In genomic region chr12:46185686-46186085, GRCh38 we compare ENCODE assay signal across 26 cellular contexts.
DNase-seq lines count a peak whose midpoint lies in the region; ATAC-seq, FAIRE-seq and TF ChIP-seq lines count a peak whose summit lies in the region.
"Had no signal": no experiment of that assay in that cellular context is flagged by ENCODE, and none has a peak within 500 bp of the region (broad histone marks: within the 10 kb centered on the region; RNA-seq: fewer than 3 reads in every experiment).

No MANE protein-coding gene starts in this region.

- H3K9me3 ChIP-seq in GM12878 (replicated peaks; ENCODE audit: control insufficient read depth, insufficient read depth, low read length) (no peaks in the 10 kb centered on the region; the same call in 2 of the 3 replicates), esophagus squamous epithelium (no peaks in the 10 kb centered on the region)
- H3K9me3 ChIP-seq: adrenal gland; BLaER1 treated with 17β-estradiol and CSF1 and Interleukin-3, amounts not matched to agents 10 nM and 100 nM; heart left ventricle had no signal

- H3K27ac ChIP-seq in GM12878 (ENCODE audit: control insufficient read depth, insufficient read depth) (no peak overlapping the region), esophagus squamous epithelium (no peak overlapping the region)
- H3K27ac ChIP-seq: adrenal gland; BLaER1 treated with 17β-estradiol and CSF1 and Interleukin-3, amounts not matched to agents 10 nM and 100 nM; brain microvascular endothelial cell; epithelial cell of prostate; heart left ventricle; skin epidermis had no signal

- POLR2A ChIA-PET in GM12878 (lab: Charles Lee): interaction anchor here (0.8 to 2.8 kb wide), 8 partner anchors 10 to 78 kb away, joined by 3 to 9 read pairs (median 5); no protein-coding TSS in a partner anchor

- H2AFZ ChIP-seq in GM12878 (ENCODE audit: control insufficient read depth, low read depth, low read length): no peak overlapping the region

- TF ChIP-seq RAD21 in GM12878 (IDR thresholded peaks at IDR 0.05; ENCODE audit: insufficient read depth, low read depth, low read length): no peak

- H3K36me3 Mint-ChIP-seq in activated T-cell treated with anti-CD3 and anti-CD28 coated beads, Interleukin-2, amount 50 U/mL, for 72 hours (ENCODE audit: insufficient read depth in 2 of 2): peaks cover 8 to 18% of the 10 kb centered on the region in 2 donors
- peaks cover 48% of the 10 kb centered on the region for H3K36me3 Mint-ChIP-seq in activated T-cell treated with anti-CD3 and anti-CD28 coated beads, Interleukin-2, amount 50 U/mL, for 4 hours (ENCODE audit: insufficient read depth)
- H3K36me3 Mint-ChIP-seq in IgD-negative memory B cell: peaks cover 4% of the 10 kb centered on the region
- H3K36me3 Mint-ChIP-seq in stimulated activated effector memory CD8-positive, alpha-beta T cell treated with anti-CD3 and anti-CD28 coated beads, Interleukin-12 subunit alpha, Interleukin-12 subunit beta, amount 100 ng/mL, for 72 hours: peaks cover 86% of the 10 kb centered on the region

- peaks cover 0 to 6% of the 10 kb centered on the region in 2 donors for H3K9me3 Mint-ChIP-seq in activated T-cell treated with anti-CD3 and anti-CD28 coated beads, Interleukin-2, amount 50 U/mL, for 72 hours
- no peaks in the 10 kb centered on the region for H3K9me3 Mint-ChIP-seq in activated T-cell treated with anti-CD3 and anti-CD28 coated beads, Interleukin-2, amount 50 U/mL, for 4 hours
- no peaks in the 10 kb centered on the region for H3K9me3 Mint-ChIP-seq in IgD-negative memory B cell
- no peaks in the 10 kb centered on the region for H3K9me3 Mint-ChIP-seq in stimulated activated effector memory CD8-positive, alpha-beta T cell treated with anti-CD3 and anti-CD28 coated beads, Interleukin-12 subunit alpha, Interleukin-12 subunit beta, amount 100 ng/mL, for 72 hours
- H3K9me3 Mint-ChIP-seq: activated T-helper 2 cell treated with anti-CD3 and anti-CD28 coated beads, Interferon-gamma antibody, Interleukin-2, Interleukin-4, amounts not matched to agents 10 μg/mL and 5 μg/mL and 100 μg/mL, durations not matched to agents 14 hours and 24 hours and 36 hours had no signal

- no peak for FAIRE-seq in GM12878 (lab: Jason Lieb, UNC)
- FAIRE-seq: D721Med, RCC 7860, TTC549 had no signal

- CTCF ChIA-PET in GM12878 (lab: Yijun Ruan, JAX): interaction anchor here (0.9 to 4.7 kb wide), 6 partner anchors 10 to 115 kb away, joined by 3 to 33 read pairs (median 4); no protein-coding TSS in a partner anchor

- 96% methylated on average over 3 of the region's 3 CpGs for WGBS in GM12878 (ENCODE audit: insufficient coverage, insufficient replicate concordance, low lambda C conversion rate, missing lambda C conversion rate)
- 87 to 93% methylated on average over 3 of the region's 3 CpGs for WGBS in esophagus squamous epithelium, 2 donors

- no peaks in the 10 kb centered on the region for H3K79me2 ChIP-seq in GM12878 (ENCODE audit: control insufficient read depth, insufficient read depth, low read length)

- peak; percentile 7 to 12 for ATAC-seq in activated T-cell treated with anti-CD3 and anti-CD28 coated beads, Interleukin-2, amount 50 U/mL, for 72 hours (replicated peaks in 1 of 2)
- no peak for ATAC-seq in activated T-cell treated with anti-CD3 and anti-CD28 coated beads, Interleukin-2, amount 50 U/mL, for 4 hours
- ATAC-seq in GM12878: peak; percentile 8
- no peak for ATAC-seq in stimulated activated effector memory CD8-positive, alpha-beta T cell treated with anti-CD3 and anti-CD28 coated beads, Interleukin-12 subunit alpha, Interleukin-12 subunit beta, amount 100 ng/mL, for 72 hours
- ATAC-seq in HG03159 (IDR thresholded peaks at IDR 0.05; ENCODE audit: unreplicated experiment): no peak
- ATAC-seq: activated CD8-positive, alpha-beta memory T cell treated with anti-CD3 and anti-CD28 coated beads, Interleukin-2, amount 10 ng/mL, durations not matched to agents 7 days and 5 days; heart left ventricle had no signal

- H3K4me3 ChIP-seq in GM12878 (no peak overlapping the region), esophagus squamous epithelium (no peak overlapping the region)
- H3K4me3 ChIP-seq: adrenal gland; BLaER1 treated with 17β-estradiol and CSF1 and Interleukin-3, amounts not matched to agents 10 nM and 100 nM; heart left ventricle; skin epidermis had no signal

- SMC1A ChIA-PET in GM12878 (lab: Charles Lee; ENCODE audit: uncharacterized antibody, unreplicated experiment): interaction anchor here (0.6 to 16.4 kb wide), 10 partner anchors 8 to 669 kb away, joined by 3 to 377 read pairs (median 4); no protein-coding TSS in a partner anchor

- no peaks in the 10 kb centered on the region for H4K20me1 ChIP-seq in GM12878 (ENCODE audit: control insufficient read depth, insufficient read depth)

- TF ChIP-seq CTCF in GM12878 (IDR thresholded peaks at IDR 0.05 in 2 of 3, conservative IDR thresholded peaks at IDR 0.05 in 1 of 3; ENCODE audit: control insufficient read depth in 2 of 3, extremely low read depth in 1 of 3, insufficient read depth in 1 of 3, low read depth in 3 of 3, low read length in 3 of 3) (no peak), esophagus squamous epithelium (IDR thresholded peaks at IDR 0.05) (no peak)

- no peak for TF ChIP-seq EP300 in GM12878 (IDR thresholded peaks at IDR 0.05; ENCODE audit: borderline replicate concordance in 1 of 2, control insufficient read depth in 1 of 2, low read depth in 2 of 2, low read length in 2 of 2)

- H3K4me2 ChIP-seq in GM12878 (ENCODE audit: control insufficient read depth, insufficient read depth): no peak overlapping the region
- H3K4me2 ChIP-seq: BLaER1 treated with 17β-estradiol and CSF1 and Interleukin-3, amounts not matched to agents 10 nM and 100 nM had no signal

- no TSS peak for BruUV-seq in GM12878 (replicated peaks; lab: Mats Ljungman, UMichigan)

- H3K36me3 ChIP-seq in GM12878 (ENCODE audit: control insufficient read depth in 2 of 2, insufficient read depth in 2 of 2, low read length in 1 of 2) (peaks cover 0 to 8% of the 10 kb centered on the region in 2 experiments; a peak in 3 of 4 replicates), esophagus squamous epithelium (peaks cover 0 to 9% (median 0%) of the 10 kb centered on the region in 3 donors)
- H3K36me3 ChIP-seq: adrenal gland, brain microvascular endothelial cell, heart left ventricle had no signal

- TF ChIP-seq POLR2A in GM12878 (IDR thresholded peaks at IDR 0.05; ENCODE audit: low read depth, low read length) (no peak), esophagus squamous epithelium (IDR thresholded peaks at IDR 0.05) (no peak)

- H3K27me3 Mint-ChIP-seq in activated T-cell treated with anti-CD3 and anti-CD28 coated beads, Interleukin-2, amount 50 U/mL, for 72 hours (ENCODE audit: low read depth): no peaks in the 10 kb centered on the region
- no peaks in the 10 kb centered on the region for H3K27me3 Mint-ChIP-seq in activated T-cell treated with anti-CD3 and anti-CD28 coated beads, Interleukin-2, amount 50 U/mL, for 4 hours (ENCODE audit: low read depth)
- no peaks in the 10 kb centered on the region for H3K27me3 Mint-ChIP-seq in IgD-negative memory B cell
- H3K27me3 Mint-ChIP-seq: activated CD8-positive, alpha-beta memory T cell treated with anti-CD3 and anti-CD28 coated beads, Interleukin-2, amount 10 ng/mL, durations not matched to agents 7 days and 5 days had no signal

- RAD21 ChIA-PET in GM12878 (lab: Charles Lee; ENCODE audit: unreplicated experiment): interaction anchor here (0.7 to 2.8 kb wide), 5 partner anchors 10 to 78 kb away, joined by 3 to 12 read pairs (median 5); no protein-coding TSS in a partner anchor

- in situ Hi-C loops in GM12878 (cut with MboI) (no loop called here), ACHN (cut with HindIII; ENCODE audit: low pct_ligation_motif_present, low pct_unique_long_range_greater_than_20kb, low sequenced_read_pairs) (no loop called here)

- no peak overlapping the region for H3K4me3 Mint-ChIP-seq in activated T-cell treated with anti-CD3 and anti-CD28 coated beads, Interleukin-2, amount 50 U/mL, for 72 hours
- H3K4me3 Mint-ChIP-seq in activated T-cell treated with anti-CD3 and anti-CD28 coated beads, Interleukin-2, amount 50 U/mL, for 4 hours: no peak overlapping the region
- H3K4me3 Mint-ChIP-seq in IgD-negative memory B cell: peak overlapping the region in 1 of 4 donors; percentile 64
- no peak overlapping the region for H3K4me3 Mint-ChIP-seq in stimulated activated effector memory CD8-positive, alpha-beta T cell treated with anti-CD3 and anti-CD28 coated beads, Interleukin-12 subunit alpha, Interleukin-12 subunit beta, amount 100 ng/mL, for 72 hours
- H3K4me3 Mint-ChIP-seq: activated CD8-positive, alpha-beta memory T cell treated with anti-CD3 and anti-CD28 coated beads, Interleukin-2, amount 10 ng/mL, durations not matched to agents 7 days and 5 days had no signal

- H3K4me1 Mint-ChIP-seq in activated T-cell treated with anti-CD3 and anti-CD28 coated beads, Interleukin-2, amount 50 U/mL, for 72 hours (ENCODE audit: low read depth): peaks cover 31% of the 10 kb centered on the region
- peaks cover 30% of the 10 kb centered on the region for H3K4me1 Mint-ChIP-seq in activated T-cell treated with anti-CD3 and anti-CD28 coated beads, Interleukin-2, amount 50 U/mL, for 4 hours (ENCODE audit: low read depth)
- peaks cover 50 to 60% (median 58%) of the 10 kb centered on the region in 3 donors for H3K4me1 Mint-ChIP-seq in IgD-negative memory B cell
- H3K4me1 Mint-ChIP-seq in stimulated activated effector memory CD8-positive, alpha-beta T cell treated with anti-CD3 and anti-CD28 coated beads, Interleukin-12 subunit alpha, Interleukin-12 subunit beta, amount 100 ng/mL, for 72 hours: peaks cover 13% of the 10 kb centered on the region
- H3K4me1 Mint-ChIP-seq: activated CD8-positive, alpha-beta memory T cell treated with anti-CD3 and anti-CD28 coated beads, Interleukin-2, amount 10 ng/mL, durations not matched to agents 7 days and 5 days had no signal

- no peaks in the 10 kb centered on the region for H3K27me3 ChIP-seq in GM12878 (replicated peaks in 1 of 2; ENCODE audit: control insufficient read depth in 2 of 2, insufficient read depth in 2 of 2, low read length in 1 of 2)
- H3K27me3 ChIP-seq in esophagus squamous epithelium: no peaks in the 10 kb centered on the region
- H3K27me3 ChIP-seq: adrenal gland; BLaER1 treated with 17β-estradiol and CSF1 and Interleukin-3, amounts not matched to agents 10 nM and 100 nM; brain microvascular endothelial cell; heart left ventricle had no signal

- H3K4me1 ChIP-seq in GM12878 (ENCODE audit: control insufficient read depth, insufficient read depth, low read length) (peaks cover 8% of the 10 kb centered on the region; the same call in 1 of the 2 replicates), esophagus squamous epithelium (peaks cover 0 to 13% (median 3%) of the 10 kb centered on the region in 3 donors)
- H3K4me1 ChIP-seq: adrenal gland had no signal

- H3K27ac Mint-ChIP-seq in activated T-cell treated with anti-CD3 and anti-CD28 coated beads, Interleukin-2, amount 50 U/mL, for 72 hours: peak overlapping the region; percentile 60
- H3K27ac Mint-ChIP-seq in IgD-negative memory B cell: peak overlapping the region in 2 of 3 donors; percentile 6 to 80
- H3K27ac Mint-ChIP-seq in stimulated activated effector memory CD8-positive, alpha-beta T cell treated with anti-CD3 and anti-CD28 coated beads, Interleukin-12 subunit alpha, Interleukin-12 subunit beta, amount 100 ng/mL, for 72 hours: peak overlapping the region; percentile 15
- H3K27ac Mint-ChIP-seq: activated CD8-positive, alpha-beta memory T cell treated with anti-CD3 and anti-CD28 coated beads, Interleukin-2, amount 10 ng/mL, durations not matched to agents 7 days and 5 days; activated T-helper 2 cell treated with anti-CD3 and anti-CD28 coated beads, Interferon-gamma antibody, Interleukin-2, Interleukin-4, amounts not matched to agents 10 μg/mL and 5 μg/mL and 100 μg/mL, durations not matched to agents 14 hours and 24 hours and 36 hours had no signal

- DNase-seq in activated T-cell treated with anti-CD3 and anti-CD28 coated beads, Interleukin-2, amount 50 U/mL, for 72 hours: no peak
- no peak for DNase-seq in activated T-cell treated with anti-CD3 and anti-CD28 coated beads, Interleukin-2, amount 50 U/mL, for 4 hours
- DNase-seq in GM12878 (ENCODE audit: low read depth, low spot score) (no peak), esophagus squamous epithelium (lab: John Stamatoyannopoulos, UW) (no peak), ACHN (no peak)
- no peak for DNase-seq in stimulated activated effector memory CD8-positive, alpha-beta T cell treated with anti-CD3 and anti-CD28 coated beads, Interleukin-12 subunit alpha, Interleukin-12 subunit beta, amount 100 ng/mL, for 72 hours (ENCODE audit: low spot score in 2 of 2)
- DNase-seq: activated CD4-positive, CD25-positive, alpha-beta regulatory T cell treated with anti-CD3 and anti-CD28 coated beads, Interleukin-2, amount 50 U/mL, for 72 hours; activated CD8-positive, alpha-beta memory T cell treated with anti-CD3 and anti-CD28 coated beads, Interleukin-2, amount 10 ng/mL, durations not matched to agents 7 days and 5 days; adrenal gland; brain microvascular endothelial cell; foreskin fibroblast; heart left ventricle; Kasumi-1; mammary epithelial cell; NCI-H187; NCI-H526; T-helper 1 cell had no signal

- intact Hi-C loops in GM12878 (cut with micrococcal nuclease; ENCODE audit: unreplicated experiment) (no loop called here), esophagus squamous epithelium (cut with DNase I) (no loop called here)

- no peak overlapping the region for H3K9ac ChIP-seq in GM12878 (ENCODE audit: control insufficient read depth, insufficient read depth, low read length)
- H3K9ac ChIP-seq: BLaER1 treated with 17β-estradiol and CSF1 and Interleukin-3, amounts not matched to agents 10 nM and 100 nM had no signal

Comparison
In these comparisons a context has a peak if more than half of its experiments do, and no peak if none do; other contexts are left out.
1. ATAC-seq: peak in activated T-cell treated with anti-CD3 and anti-CD28 coated beads, Interleukin-2, amount 50 U/mL, for 72 hours (2 of 2) and GM12878 (single experiment); none in activated T-cell treated with anti-CD3 and anti-CD28 coated beads, Interleukin-2, amount 50 U/mL, for 4 hours (0 of 2), stimulated activated effector memory CD8-positive, alpha-beta T cell treated with anti-CD3 and anti-CD28 coated beads, Interleukin-12 subunit alpha, Interleukin-12 subunit beta, amount 100 ng/mL, for 72 hours (single experiment) and HG03159 (single experiment).
2. Peak in every context shown above with its lines, with median percentiles within 50 percentile points of each other: H3K27ac Mint-ChIP-seq.